ENCODE assay signal across 8 cellular contexts in the genomic region with DNA sequence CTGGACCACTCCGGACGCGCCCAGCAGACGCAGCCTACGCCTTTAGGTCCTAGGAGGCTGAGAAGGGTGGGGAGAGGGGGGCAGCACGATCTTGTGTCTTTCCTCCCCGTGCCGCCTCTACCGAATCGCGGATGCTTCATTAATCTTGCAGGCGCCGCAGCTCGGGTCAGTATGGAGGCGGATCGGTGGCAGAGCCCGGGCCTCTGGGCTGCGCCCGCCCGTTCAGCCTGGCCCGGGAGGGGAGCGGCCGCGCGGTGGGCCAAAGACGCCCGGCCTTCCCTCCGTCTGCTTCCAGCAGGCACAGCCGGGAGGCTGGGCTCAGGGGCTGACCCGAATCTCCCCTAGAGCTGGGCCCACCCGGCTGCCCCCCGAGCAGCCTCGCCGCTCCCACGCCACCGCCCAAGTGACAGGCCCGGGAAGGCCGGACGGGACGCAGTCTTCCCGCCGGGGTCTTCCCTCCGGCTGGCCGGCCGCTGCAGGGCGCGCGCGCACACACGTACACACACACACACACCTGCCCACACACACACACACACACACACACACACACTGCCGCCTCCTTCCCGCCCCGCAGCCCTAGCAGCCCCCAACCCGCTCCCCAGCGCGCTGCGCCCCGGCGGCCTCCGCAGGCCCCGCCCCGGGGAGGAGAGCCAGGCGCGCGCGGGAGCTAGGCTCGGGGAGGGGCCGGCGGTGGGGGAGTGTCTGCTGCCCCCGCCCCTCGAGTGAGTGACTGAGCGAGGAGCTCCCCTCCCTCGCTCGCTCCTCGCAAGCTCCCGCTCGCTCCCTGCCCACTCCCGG. TPM values are rescaled to one million over a fixed set of nuclear protein-coding genes. Genes with fewer than 3 reads are reported as not detected.
A peak's percentile ranks its signal among the peaks of the same experiment; 100 is the strongest.
DNase-seq lines count a peak whose midpoint lies in the region; TF ChIP-seq lines count a peak whose summit lies in the region.

A gene with protein sequence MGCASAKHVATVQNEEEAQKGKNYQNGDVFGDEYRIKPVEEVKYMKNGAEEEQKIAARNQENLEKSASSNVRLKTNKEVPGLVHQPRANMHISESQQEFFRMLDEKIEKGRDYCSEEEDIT (plus strand): TSS at position 759 of the 798 bp plus-strand sequence. CDS start 90,481 bp downstream, outside the sequence.

- no peak for TF ChIP-seq CTCF in HFFc6 (IDR thresholded peaks at IDR 0.05)
- TF ChIP-seq CTCF in left ventricle myocardium inferior (IDR thresholded peaks at IDR 0.05; ENCODE audit: borderline replicate concordance) = no peak
- TF ChIP-seq CTCF in type B pancreatic cell (conservative IDR thresholded peaks at IDR 0.05) = no peak

- H3K36me3 Mint-ChIP-seq in HFFc6 (ENCODE audit: low read depth) (no peaks in the 10 kb centered on the region), type B pancreatic cell (no peaks in the 10 kb centered on the region)

- peak within 1 kb of the TSS; percentile 66 for H3K27ac Mint-ChIP-seq in HFFc6
- H3K27ac Mint-ChIP-seq in type B pancreatic cell = peak within 1 kb of the TSS; percentile 83

- H3K9me3 Mint-ChIP-seq in HFFc6 (no peaks in the 10 kb centered on the region), type B pancreatic cell (no peaks in the 10 kb centered on the region)

- DNase-seq in GM03348 (ENCODE audit: low spot score) (peak; percentile 97), HFFc6 (peak; percentile 55), NCI-H1105 (lab: John Stamatoyannopoulos, UW) (peak; percentile 91), T-helper 1 cell (peak; percentile 12 to 75 (median 32)), left ventricle myocardium inferior (peak; percentile 94), posterior vena cava (ENCODE audit: low spot score) (peak; percentile 95), type B pancreatic cell (ENCODE audit: extremely low spot score, unreplicated experiment) (peak; percentile 93)

- peak within 1 kb of the TSS; percentile 90 for H3K4me3 Mint-ChIP-seq in HFFc6
- peak within 1 kb of the TSS; percentile 91 for H3K4me3 Mint-ChIP-seq in type B pancreatic cell

- peak within 1 kb of the TSS; percentile 95 for H3K4me3 ChIP-seq in left ventricle myocardium inferior

- peak within 1 kb of the TSS; percentile 67 for H3K27ac ChIP-seq in angular gyrus (ENCODE audit: low read depth, low read length)
- peak within 1 kb of the TSS; percentile 94 for H3K27ac ChIP-seq in left ventricle myocardium inferior (replicated peaks)

- peaks cover 7% of the 10 kb centered on the region; the same call in 1 of the 2 replicates for H3K27me3 Mint-ChIP-seq in HFFc6 (ENCODE audit: insufficient read depth)
- H3K27me3 Mint-ChIP-seq in type B pancreatic cell = peaks cover 43% of the 10 kb centered on the region

- intact Hi-C loops in left ventricle myocardium inferior (cut with micrococcal nuclease) (loop anchor here (5.0 kb wide), 1 partner anchor 176 kb away; no protein-coding TSS in a partner anchor), posterior vena cava (cut with DNase I) (loop anchor here (5.0 to 10.0 kb wide), 2 partner anchors 178 to 181 kb away; no protein-coding TSS in a partner anchor)

- no peaks in the 10 kb centered on the region for H3K9me3 ChIP-seq in left ventricle myocardium inferior (replicated peaks)

- H3K27me3 ChIP-seq in left ventricle myocardium inferior (ENCODE audit: low read depth) = no peaks in the 10 kb centered on the region

- peaks cover 33% of the 10 kb centered on the region for H3K4me1 Mint-ChIP-seq in HFFc6 (ENCODE audit: low read depth)
- H3K4me1 Mint-ChIP-seq in type B pancreatic cell (ENCODE audit: unreplicated experiment) = peaks cover 28% of the 10 kb centered on the region

- H3K36me3 ChIP-seq in left ventricle myocardium inferior = no peaks in the 10 kb centered on the region

- peaks cover 54% of the 10 kb centered on the region for H3K4me1 ChIP-seq in left ventricle myocardium inferior

RNA-seq across cellular contexts. Expression of the gene that starts here (rescaled TPM):
- 10 to 100 TPM in 1 of 6 experiments, 1 to 10 TPM in 5; 4.0 to 10.2 (median 8.5) TPM for total RNA-seq in HFFc6 (2021; fragmentation: NEBNext Ultra II Directional; extraction: Animal tissue kit (Norgen Biotek cat#: 25700))
- total RNA-seq in left ventricle myocardium inferior = 79.9 TPM
- total RNA-seq in posterior vena cava = 10 to 100 TPM; 64.5 to 69.3 TPM
- total RNA-seq in type B pancreatic cell (ENCODE audit: low replicate concordance) = 44.6 and 53.7 TPM in 2 replicates

Comparison
In these comparisons a context has a peak if more than half of its experiments do, and no peak if none do; other contexts are left out.
1. Peak in every context shown above with its lines: DNase-seq, H3K4me3 ChIP-seq and H3K27ac ChIP-seq.
2. DNase-seq: peak in every context shown above with its lines; median percentile 97 in GM03348; 95 in posterior vena cava; 94 in left ventricle myocardium inferior; 93 in type B pancreatic cell; 91 in NCI-H1105; 55 in HFFc6; 32 in T-helper 1 cell.